Comparison of ENCODE assay signal across 8 cellular contexts in the genomic region with DNA sequence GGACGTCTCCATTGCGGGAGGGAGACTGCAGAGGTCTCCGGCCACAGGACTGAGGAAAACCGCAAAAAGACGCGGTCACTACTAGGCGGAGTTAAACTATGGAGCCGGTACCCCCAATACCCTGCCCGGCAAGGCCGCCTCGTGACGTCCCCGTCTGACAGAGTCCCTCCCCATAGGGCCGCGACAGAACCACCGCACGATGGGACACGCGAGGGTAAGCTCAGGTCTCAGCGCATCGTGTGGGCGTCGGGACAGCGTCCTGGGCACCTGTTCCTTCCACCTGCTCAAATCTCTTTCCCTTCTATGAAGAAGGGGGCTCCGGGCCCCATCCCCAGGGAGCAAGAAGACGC. TPM values are rescaled to one million over a fixed set of nuclear protein-coding genes. Genes with fewer than 3 reads are reported as not detected.
DNase-seq lines count a peak whose midpoint lies in the region; ATAC-seq, FAIRE-seq and TF ChIP-seq lines count a peak whose summit lies in the region.

No MANE protein-coding gene starts in this region.

- peaks cover 27% of the 10 kb centered on the region for H3K79me2 ChIP-seq in ACC112 (ENCODE audit: control insufficient read depth, insufficient read depth, low read length, unreplicated experiment)

- peak overlapping the region; percentile 94 for H3K27ac ChIP-seq in ACC112 (ENCODE audit: low read depth, low read length)
- peak overlapping the region; percentile 94 to 98 for H3K27ac ChIP-seq in right atrium auricular region

- H3K4me1 ChIP-seq in ACC112 (ENCODE audit: control insufficient read depth, insufficient read depth, low read length, unreplicated experiment) (peaks cover 9% of the 10 kb centered on the region), right atrium auricular region (peaks cover 0 to 12% of the 10 kb centered on the region in 2 donors)

- H2AFZ ChIP-seq in ACC112 (ENCODE audit: low read length, unreplicated experiment) = peak overlapping the region; percentile 71

- no peak for FAIRE-seq in RCC 7860 (lab: Jason Lieb, UNC)

- H3K9me3 Mint-ChIP-seq in activated naive CD8-positive, alpha-beta T cell treated with anti-CD3 and anti-CD28 coated beads, Interleukin-2, amount 50 U/mL, for 24 hours = no peaks in the 10 kb centered on the region

- ATAC-seq in GM18508 (IDR thresholded peaks at IDR 0.05; ENCODE audit: insufficient read depth, unreplicated experiment) (peak; percentile 6), HG03064 (IDR thresholded peaks at IDR 0.05; ENCODE audit: low read depth, unreplicated experiment) (peak; percentile 15)
- ATAC-seq in activated naive CD8-positive, alpha-beta T cell treated with anti-CD3 and anti-CD28 coated beads, Interleukin-2, amount 50 U/mL, for 24 hours = peak; percentile 53

- TF ChIP-seq CTCF in right atrium auricular region (IDR thresholded peaks at IDR 0.05) = no peak

- peaks cover 13% of the 10 kb centered on the region for H3K36me3 Mint-ChIP-seq in activated naive CD8-positive, alpha-beta T cell treated with anti-CD3 and anti-CD28 coated beads, Interleukin-2, amount 50 U/mL, for 24 hours (ENCODE audit: low read depth)

- peaks cover 22% of the 10 kb centered on the region for H3K4me1 Mint-ChIP-seq in activated naive CD8-positive, alpha-beta T cell treated with anti-CD3 and anti-CD28 coated beads, Interleukin-2, amount 50 U/mL, for 24 hours

- no peaks in the 10 kb centered on the region for H3K27me3 Mint-ChIP-seq in activated naive CD8-positive, alpha-beta T cell treated with anti-CD3 and anti-CD28 coated beads, Interleukin-2, amount 50 U/mL, for 24 hours

- H3K4me3 Mint-ChIP-seq in activated naive CD8-positive, alpha-beta T cell treated with anti-CD3 and anti-CD28 coated beads, Interleukin-2, amount 50 U/mL, for 24 hours = peak overlapping the region; percentile 85

- peak overlapping the region; percentile 94 for H3K27ac Mint-ChIP-seq in activated naive CD8-positive, alpha-beta T cell treated with anti-CD3 and anti-CD28 coated beads, Interleukin-2, amount 50 U/mL, for 24 hours

- H3K27me3 ChIP-seq in ACC112 (ENCODE audit: insufficient read depth, low read length) (no peaks in the 10 kb centered on the region), right atrium auricular region (no peaks in the 10 kb centered on the region)

- DNase-seq in RCC 7860 (ENCODE audit: low spot score) (peak; percentile 39), right atrium auricular region (ENCODE audit: low spot score) (no peak), renal cortical epithelial cell (ENCODE audit: low read depth) (peak; percentile 31), DMS153 treated with DMSO at 0.1 percent for 48 hours (lab: John Stamatoyannopoulos, UW; ENCODE audit: unreplicated experiment) (no peak)
- peak; percentile 70 for DNase-seq in activated naive CD8-positive, alpha-beta T cell treated with anti-CD3 and anti-CD28 coated beads, Interleukin-2, amount 50 U/mL, for 24 hours

- H3K36me3 ChIP-seq in ACC112 (ENCODE audit: insufficient read depth, low read length) (no peaks in the 10 kb centered on the region), right atrium auricular region (no peaks in the 10 kb centered on the region)

- H3K4me3 ChIP-seq in ACC112 (ENCODE audit: low read depth, low read length) (peak overlapping the region; percentile 95), right atrium auricular region (peak overlapping the region; percentile 68 to 69)

- no peaks in the 10 kb centered on the region for H3K9me3 ChIP-seq in right atrium auricular region

RNA-seq across cellular contexts. Expression of a gene that starts 35.2 kb away (rescaled TPM):
- total RNA-seq in right atrium auricular region = under 1 TPM in 1 of 2 donors, not detected in 1; 0.39 TPM
- 129 and 177 TPM in 2 replicates for total RNA-seq in renal cortical epithelial cell

Comparison
In these comparisons a context has a peak if more than half of its experiments do, and no peak if none do; other contexts are left out.
1. DNase-seq: peak in RCC 7860 (single experiment), activated naive CD8-positive, alpha-beta T cell treated with anti-CD3 and anti-CD28 coated beads, Interleukin-2, amount 50 U/mL, for 24 hours (single experiment) and renal cortical epithelial cell (single experiment); none in right atrium auricular region (single experiment) and DMS153 treated with DMSO at 0.1 percent for 48 hours (single experiment).
2. RNA of a gene that starts 35.2 kb away (total RNA-seq): 129 to 177 TPM in renal cortical epithelial cell; 0.39 TPM in right atrium auricular region; every median in the first group is over 10 times any median in the second.
3. Peak in every context shown above with its lines, with median percentiles within 50 percentile points of each other: ATAC-seq.